Comparison of ENCODE assay signal across 10 cellular contexts in the genomic region with DNA sequence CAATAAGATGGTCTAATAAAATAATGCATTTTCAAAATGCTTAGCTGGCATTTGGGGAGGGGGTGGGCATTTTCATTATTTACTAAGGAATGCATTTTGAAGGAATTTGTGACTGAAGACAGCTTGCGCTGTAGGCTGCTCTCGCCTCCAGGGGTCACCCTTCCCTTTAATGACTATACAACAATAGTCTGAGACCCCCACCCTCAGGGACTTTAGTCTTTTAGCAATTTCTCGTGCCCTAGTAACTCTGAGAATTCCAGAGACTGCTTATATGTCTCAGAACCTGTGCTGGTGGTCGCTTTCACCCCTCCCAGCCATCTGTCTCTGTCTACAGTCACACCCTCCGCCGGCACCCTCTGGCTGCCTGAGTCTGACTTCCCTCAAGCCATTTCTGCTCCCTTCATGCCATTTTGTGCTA.
DNase-seq lines count a peak whose midpoint lies in the region; ATAC-seq, FAIRE-seq and TF ChIP-seq lines count a peak whose summit lies in the region.
"Had no signal": no experiment of that assay in that cellular context is flagged by ENCODE, and none has a peak within 500 bp of the region (broad histone marks: within the 10 kb centered on the region; RNA-seq: fewer than 3 reads in every experiment).

No MANE protein-coding gene starts in this region.

- no peaks in the 10 kb centered on the region for H3K36me3 Mint-ChIP-seq in endodermal cell (ENCODE audit: low read depth)
- H3K36me3 Mint-ChIP-seq: T-cell had no signal

- H3K4me1 ChIP-seq in endodermal cell (ENCODE audit: control insufficient read depth, insufficient read depth, low read length) = no peaks in the 10 kb centered on the region
- H3K4me1 ChIP-seq in psoas muscle = peaks cover 4% of the 10 kb centered on the region

- H3K9me3 ChIP-seq in endodermal cell (ENCODE audit: control insufficient read depth, low read length) (no peaks in the 10 kb centered on the region), psoas muscle (no peaks in the 10 kb centered on the region)

- ATAC-seq in psoas muscle = no peak
- ATAC-seq: T-cell had no signal

- WGBS in endodermal cell (ENCODE audit: insufficient coverage in 1 of 2, insufficient read length in 1 of 2), 2 experiments = 19 to 27% methylated on average over 4 to 6 of the region's 6 CpGs
- 38 to 52% (median 49%) methylated on average over 6 of the region's 6 CpGs for WGBS in psoas muscle, 3 donors

- no peaks in the 10 kb centered on the region for H3K9me3 Mint-ChIP-seq in endodermal cell
- H3K9me3 Mint-ChIP-seq: dendritic cell treated with granulocyte-macrophage colony-stimulating factor and Interleukin-4, amounts not matched to agents 40 ng/mL and 50 ng/mL, for 4 days had no signal

- H3K9ac ChIP-seq in endodermal cell (ENCODE audit: extremely low read depth, low read length, poor library complexity, severe bottlenecking) = no peak overlapping the region

- H3K4me3 ChIP-seq in endodermal cell (ENCODE audit: low read length) (no peak overlapping the region), psoas muscle (no peak overlapping the region)

- intact Hi-C loops in psoas muscle (cut with DNase I) = no loop called here

- no peak for TF ChIP-seq POLR2A in GM12892 (IDR thresholded peaks at IDR 0.05; ENCODE audit: low read depth, low read length)

- H3K27ac Mint-ChIP-seq in endodermal cell = no peak overlapping the region
- H3K27ac Mint-ChIP-seq: dendritic cell treated with granulocyte-macrophage colony-stimulating factor and Interleukin-4, amounts not matched to agents 40 ng/mL and 50 ng/mL, for 4 days; T-cell had no signal

- TF ChIP-seq CTCF in endodermal cell (conservative IDR thresholded peaks at IDR 0.05) = peak; percentile 93
- peak; percentile 13 for TF ChIP-seq CTCF in psoas muscle (IDR thresholded peaks at IDR 0.05)

- no peaks in the 10 kb centered on the region for H3K27me3 Mint-ChIP-seq in endodermal cell (ENCODE audit: insufficient read depth)
- H3K27me3 Mint-ChIP-seq: dendritic cell treated with granulocyte-macrophage colony-stimulating factor and Interleukin-4, amounts not matched to agents 40 ng/mL and 50 ng/mL, for 4 days; T-cell had no signal

- peaks cover 21% of the 10 kb centered on the region for H3K4me1 Mint-ChIP-seq in endodermal cell
- H3K4me1 Mint-ChIP-seq: T-cell had no signal

- FAIRE-seq in GM12892 (lab: Jason Lieb, UNC) = no peak

- peak overlapping the region; percentile 64 for H3K27ac ChIP-seq in endodermal cell (ENCODE audit: low read depth, low read length)
- no peak overlapping the region for H3K27ac ChIP-seq in psoas muscle

- DNase-seq in NCI-H1092 treated with DMSO at 0.1 percent for 48 hours (lab: John Stamatoyannopoulos, UW) = peak; percentile 17
- no peak for DNase-seq in NCI-H1092 (lab: John Stamatoyannopoulos, UW)
- DNase-seq in NCI-H1694 (lab: John Stamatoyannopoulos, UW) = peak; percentile 45
- DNase-seq in endodermal cell = peak; percentile 81
- DNase-seq in psoas muscle = no peak
- DNase-seq in epidermal melanocyte (ENCODE audit: insufficient read length, low spot score) = no peak
- DNase-seq in T-helper 9 cell = no peak
- DNase-seq in GM12892 (ENCODE audit: insufficient read length) = no peak
- DNase-seq: T-cell had no signal

- no peak overlapping the region for H3K4me3 Mint-ChIP-seq in endodermal cell
- H3K4me3 Mint-ChIP-seq: dendritic cell treated with granulocyte-macrophage colony-stimulating factor and Interleukin-4, amounts not matched to agents 40 ng/mL and 50 ng/mL, for 4 days; T-cell had no signal

- H3K27me3 ChIP-seq in endodermal cell (ENCODE audit: control insufficient read depth, insufficient read depth, low read length, poor library complexity, severe bottlenecking) (no peaks in the 10 kb centered on the region), psoas muscle (ENCODE audit: insufficient read depth in 3 of 3, low read length in 2 of 3) (no peaks in the 10 kb centered on the region)

- H3K36me3 ChIP-seq in endodermal cell (ENCODE audit: control insufficient read depth, insufficient read depth, low read length) (no peaks in the 10 kb centered on the region), psoas muscle (ENCODE audit: insufficient read depth in 1 of 2, low read depth in 1 of 2) (no peaks in the 10 kb centered on the region)

Comparison
In these comparisons a context has a peak if more than half of its experiments do, and no peak if none do; other contexts are left out.
1. DNase-seq: peak in NCI-H1092 treated with DMSO at 0.1 percent for 48 hours (single experiment), NCI-H1694 (single experiment) and endodermal cell (single experiment); none in NCI-H1092 (single experiment), psoas muscle (0 of 2), epidermal melanocyte (single experiment), T-helper 9 cell (single experiment) and GM12892 (single experiment).